In genomic region chr6:158408552-158409130, GRCh38 we compare ENCODE assay signal across 12 cellular contexts.
A peak's percentile ranks its signal among the peaks of the same experiment; 100 is the strongest.
DNase-seq lines count a peak whose midpoint lies in the region; ATAC-seq and TF ChIP-seq lines count a peak whose summit lies in the region.
"Had no signal": no experiment of that assay in that cellular context is flagged by ENCODE, and none has a peak within 500 bp of the region (broad histone marks: within the 10 kb centered on the region; RNA-seq: fewer than 3 reads in every experiment).

No MANE protein-coding gene starts in this region.

- DNase-seq in RPMI7951 (ENCODE audit: low read depth) (peak; percentile 92), fibroblast of peridontal ligament (ENCODE audit: extremely low read depth) (peak; percentile 72), nephron progenitor cell (peak; percentile 8), DMS53 (lab: John Stamatoyannopoulos, UW) (no peak)
- DNase-seq: activated CD8-positive, alpha-beta memory T cell treated with anti-CD3 and anti-CD28 coated beads, Interleukin-2, amount 10 ng/mL, durations not matched to agents 7 days and 5 days had no signal

- no peaks in the 10 kb centered on the region for H3K27me3 ChIP-seq in ACC112 (ENCODE audit: insufficient read depth, low read length)
- H3K27me3 ChIP-seq: BLaER1 had no signal

- no peaks in the 10 kb centered on the region for H3K79me2 ChIP-seq in ACC112 (ENCODE audit: control insufficient read depth, insufficient read depth, low read length, unreplicated experiment)

- peak overlapping the region; percentile 7 for H3K27ac Mint-ChIP-seq in nephron progenitor cell
- H3K27ac Mint-ChIP-seq: activated CD8-positive, alpha-beta memory T cell treated with anti-CD3 and anti-CD28 coated beads, Interleukin-2, amount 10 ng/mL, durations not matched to agents 7 days and 5 days; stimulated activated effector memory CD8-positive, alpha-beta T cell treated with anti-CD3 and anti-CD28 coated beads, Interleukin-12 subunit alpha, Interleukin-12 subunit beta, amount 100 ng/mL, for 72 hours had no signal

- no peaks in the 10 kb centered on the region for H3K27me3 Mint-ChIP-seq in nephron progenitor cell (ENCODE audit: low read depth, poor library complexity)
- H3K27me3 Mint-ChIP-seq: activated CD8-positive, alpha-beta memory T cell treated with anti-CD3 and anti-CD28 coated beads, Interleukin-2, amount 10 ng/mL, durations not matched to agents 7 days and 5 days had no signal

- TF ChIP-seq CTCF in nephron progenitor cell (IDR thresholded peaks at IDR 0.05), result no peak

- peaks cover 4% of the 10 kb centered on the region; the same call in 1 of the 2 replicates for H3K36me3 ChIP-seq in ACC112 (ENCODE audit: insufficient read depth, low read length)

- no peak overlapping the region for H2AFZ ChIP-seq in ACC112 (ENCODE audit: low read length, unreplicated experiment)

- peaks cover 32% of the 10 kb centered on the region for H3K4me1 Mint-ChIP-seq in nephron progenitor cell
- H3K4me1 Mint-ChIP-seq: activated CD8-positive, alpha-beta memory T cell treated with anti-CD3 and anti-CD28 coated beads, Interleukin-2, amount 10 ng/mL, durations not matched to agents 7 days and 5 days had no signal

- H3K4me3 ChIP-seq in ACC112 (ENCODE audit: low read depth, low read length), result no peak overlapping the region
- H3K4me3 ChIP-seq: BLaER1 had no signal

- H3K27ac ChIP-seq in ACC112 (ENCODE audit: low read depth, low read length), result peak overlapping the region; percentile 59
- H3K27ac ChIP-seq: BLaER1, KMS-11 had no signal

- ATAC-seq in HG03095 (IDR thresholded peaks at IDR 0.05; ENCODE audit: unreplicated experiment) (no peak), GM18498 (IDR thresholded peaks at IDR 0.05; ENCODE audit: unreplicated experiment) (no peak), GM18870 (IDR thresholded peaks at IDR 0.05; ENCODE audit: unreplicated experiment) (no peak)
- ATAC-seq: activated CD8-positive, alpha-beta memory T cell treated with anti-CD3 and anti-CD28 coated beads, Interleukin-2, amount 10 ng/mL, durations not matched to agents 7 days and 5 days; stimulated activated effector memory CD8-positive, alpha-beta T cell treated with anti-CD3 and anti-CD28 coated beads, Interleukin-12 subunit alpha, Interleukin-12 subunit beta, amount 100 ng/mL, for 72 hours had no signal

- peaks cover 27% of the 10 kb centered on the region for H3K4me1 ChIP-seq in ACC112 (ENCODE audit: control insufficient read depth, insufficient read depth, low read length, unreplicated experiment)

- peaks cover 56% of the 10 kb centered on the region for H3K36me3 Mint-ChIP-seq in nephron progenitor cell (ENCODE audit: low read depth)
- H3K36me3 Mint-ChIP-seq: activated CD8-positive, alpha-beta memory T cell treated with anti-CD3 and anti-CD28 coated beads, Interleukin-2, amount 10 ng/mL, durations not matched to agents 7 days and 5 days; stimulated activated effector memory CD8-positive, alpha-beta T cell treated with anti-CD3 and anti-CD28 coated beads, Interleukin-12 subunit alpha, Interleukin-12 subunit beta, amount 100 ng/mL, for 72 hours had no signal

- no peak overlapping the region for H3K4me3 Mint-ChIP-seq in nephron progenitor cell
- H3K4me3 Mint-ChIP-seq: activated CD8-positive, alpha-beta memory T cell treated with anti-CD3 and anti-CD28 coated beads, Interleukin-2, amount 10 ng/mL, durations not matched to agents 7 days and 5 days; stimulated activated effector memory CD8-positive, alpha-beta T cell treated with anti-CD3 and anti-CD28 coated beads, Interleukin-12 subunit alpha, Interleukin-12 subunit beta, amount 100 ng/mL, for 72 hours had no signal

- H3K9me3 Mint-ChIP-seq in nephron progenitor cell, result peaks cover 30% of the 10 kb centered on the region
- H3K9me3 Mint-ChIP-seq: stimulated activated effector memory CD8-positive, alpha-beta T cell treated with anti-CD3 and anti-CD28 coated beads, Interleukin-12 subunit alpha, Interleukin-12 subunit beta, amount 100 ng/mL, for 72 hours had no signal
